14 cellular contexts compared by ENCODE assay signal in the genomic region with DNA sequence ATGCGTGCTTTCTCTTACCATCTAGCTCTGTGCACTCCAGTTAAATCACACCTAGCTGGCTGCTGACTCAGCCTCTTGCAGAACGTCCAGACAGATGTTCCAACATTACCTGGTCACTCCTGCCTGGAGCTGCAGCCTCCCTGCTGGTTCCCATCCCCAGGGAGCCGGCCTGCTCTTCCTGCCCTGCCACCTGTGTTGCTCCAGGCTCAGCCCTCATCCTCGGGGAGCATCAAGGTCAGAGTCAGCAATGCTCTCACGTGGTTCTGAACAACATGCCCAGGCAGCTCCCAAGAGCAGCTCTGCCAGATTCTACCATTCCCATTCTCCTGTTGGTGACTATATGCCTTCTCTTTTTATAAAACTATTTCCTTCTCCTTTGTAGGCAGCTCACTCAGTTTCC.
DNase-seq lines count a peak whose midpoint lies in the region; ATAC-seq and TF ChIP-seq lines count a peak whose summit lies in the region.
"Had no signal": no experiment of that assay in that cellular context is flagged by ENCODE, and none has a peak within 500 bp of the region (broad histone marks: within the 10 kb centered on the region; RNA-seq: fewer than 3 reads in every experiment).

No MANE protein-coding gene starts in this region.

- DNase-seq in DMS79 (lab: John Stamatoyannopoulos, UW) (peak; percentile 38), NCI-H187 (lab: John Stamatoyannopoulos, UW) (peak; percentile 20 to 52), body of pancreas (peak; percentile 72 to 90 (median 82)), ACHN (no peak), KBM-7 (no peak), medulla oblongata (ENCODE audit: extremely low spot score) (no peak)
- DNase-seq: activated CD4-positive, alpha-beta T cell treated with anti-CD3 and anti-CD28 coated beads for 36 hours; Karpas-422; kidney glomerular epithelial cell; Peyer's patch; retina had no signal

- H3K36me3 ChIP-seq in body of pancreas (replicated peaks in 1 of 2; ENCODE audit: insufficient read depth in 1 of 2, low read depth in 2 of 2) (no peaks in the 10 kb centered on the region), neural cell (ENCODE audit: insufficient read depth, low read length) (no peaks in the 10 kb centered on the region)
- H3K36me3 ChIP-seq: Peyer's patch had no signal

- in situ Hi-C loops in ACHN (cut with HindIII; ENCODE audit: low pct_ligation_motif_present, low pct_unique_long_range_greater_than_20kb, low sequenced_read_pairs): no loop called here
- in situ Hi-C loops in KBM-7 (cut with MboI; ENCODE audit: low pct_unique_long_range_greater_than_20kb, low sequenced_read_pairs): no loop called here

- TF ChIP-seq RAD21 in neural cell (conservative IDR thresholded peaks at IDR 0.05): no peak

- peak overlapping the region; percentile 74 to 95 (median 92) for H3K27ac ChIP-seq in body of pancreas
- H3K27ac ChIP-seq in neural cell (ENCODE audit: low read length): no peak overlapping the region
- H3K27ac ChIP-seq: Peyer's patch had no signal

- H3K9ac ChIP-seq in neural cell (ENCODE audit: low read length): no peak overlapping the region

- intact Hi-C loops in body of pancreas (cut with DNase I): no loop called here

- ATAC-seq in body of pancreas: peak; percentile 62
- no peak for ATAC-seq in GM18873 (IDR thresholded peaks at IDR 0.05; ENCODE audit: low FRiP score, unreplicated experiment)
- ATAC-seq: activated CD4-positive, alpha-beta T cell treated with anti-CD3 and anti-CD28 coated beads for 36 hours had no signal

- no peaks in the 10 kb centered on the region for H3F3A ChIP-seq in neural cell (ENCODE audit: insufficient read depth, low read length, poor library complexity, severe bottlenecking)

- H3K4me1 ChIP-seq in body of pancreas: peaks cover 71% of the 10 kb centered on the region
- H3K4me1 ChIP-seq: Caco-2, Peyer's patch had no signal

- H3K4me2 ChIP-seq in neural cell (ENCODE audit: low read length): no peak overlapping the region

- no peak overlapping the region for H2AFZ ChIP-seq in neural cell (ENCODE audit: low read depth, low read length)

- 20 to 27% methylated on average over 5 of the region's 5 CpGs for WGBS in body of pancreas, 2 donors

- H3K9me2 ChIP-seq in neural cell (ENCODE audit: insufficient read depth, low read length): no peaks in the 10 kb centered on the region

- no peaks in the 10 kb centered on the region for H4K20me1 ChIP-seq in neural cell (ENCODE audit: insufficient read depth)

- TF ChIP-seq POLR2A in body of pancreas (IDR thresholded peaks at IDR 0.05): peak in 2 of 3 donors; percentile 10 to 30

- peak in 1 of 7 experiments; percentile 14 for TF ChIP-seq CTCF in body of pancreas (IDR thresholded peaks at IDR 0.05)
- no peak for TF ChIP-seq CTCF in neural cell (IDR thresholded peaks at IDR 0.05; ENCODE audit: poor library complexity, severe bottlenecking)

- no peak for TF ChIP-seq EP300 in neural cell (conservative IDR thresholded peaks at IDR 0.05; ENCODE audit: poor library complexity, severe bottlenecking)

- H3K9me3 ChIP-seq in body of pancreas (no peaks in the 10 kb centered on the region), neural cell (ENCODE audit: low read length) (no peaks in the 10 kb centered on the region)
- H3K9me3 ChIP-seq: Caco-2, Peyer's patch had no signal

- no peak overlapping the region for H3K4me3 ChIP-seq in body of pancreas
- H3K4me3 ChIP-seq in neural cell (ENCODE audit: low read length): no peak overlapping the region
- H3K4me3 ChIP-seq: Peyer's patch had no signal

- no peaks in the 10 kb centered on the region for H3K79me2 ChIP-seq in neural cell (replicated peaks; ENCODE audit: insufficient read depth, low read length)

- H3K27me3 ChIP-seq in body of pancreas: no peaks in the 10 kb centered on the region
- no peaks in the 10 kb centered on the region for H3K27me3 ChIP-seq in neural cell (ENCODE audit: insufficient read depth, low read depth, low read length)
- H3K27me3 ChIP-seq: Peyer's patch had no signal

TF ChIP-seq in neural cell, 6 proteins besides CTCF, POLR2A, EP300 and RAD21:
- TF ChIP-seq MXI1 (conservative IDR thresholded peaks at IDR 0.05; ENCODE audit: poor library complexity, severe bottlenecking) (no peak), TAF1 (IDR thresholded peaks at IDR 0.05; ENCODE audit: low read depth) (no peak), POLR2AphosphoS5 (IDR thresholded peaks at IDR 0.05) (peak; percentile 31)

Comparison
In these comparisons a context has a peak if more than half of its experiments do, and no peak if none do; other contexts are left out.
1. DNase-seq: peak in DMS79 (single experiment), NCI-H187 (2 of 2) and body of pancreas (4 of 4); none in ACHN (single experiment), KBM-7 (single experiment) and medulla oblongata (single experiment).